In the genomic region with DNA sequence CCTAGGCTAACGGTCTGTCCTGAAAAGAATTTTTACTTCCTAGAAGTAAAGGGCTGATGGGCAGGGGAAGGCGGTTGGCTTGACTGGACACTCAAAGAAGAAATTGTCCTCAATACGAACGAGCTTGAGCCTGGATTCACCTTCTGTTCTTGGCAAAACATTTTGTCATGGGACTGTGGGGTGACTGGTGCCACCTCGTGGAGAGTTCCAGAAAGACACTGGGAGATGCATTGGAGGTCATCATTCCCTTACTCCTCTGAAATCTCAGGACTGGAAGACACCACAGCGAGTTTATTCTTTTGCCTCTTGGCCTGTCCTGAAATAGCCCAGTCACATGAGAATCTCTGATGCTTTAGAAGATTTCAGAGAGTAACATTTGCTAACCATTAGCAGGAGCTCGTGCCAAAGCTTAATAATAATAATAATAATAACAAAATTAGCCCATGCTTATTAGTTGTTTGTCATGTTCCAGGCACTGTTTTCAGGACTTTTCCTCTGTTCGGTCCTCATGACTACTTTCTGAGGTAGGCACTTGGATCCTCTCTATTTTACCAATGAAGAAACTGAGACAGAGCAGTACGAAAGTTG, we compare ENCODE assay signal across 8 cellular contexts. TPM values are rescaled to one million over a fixed set of nuclear protein-coding genes. Genes with fewer than 3 reads are reported as not detected.
DNase-seq lines count a peak whose midpoint lies in the region; ATAC-seq and TF ChIP-seq lines count a peak whose summit lies in the region.

No MANE protein-coding gene starts in this region.

- no peaks in the 10 kb centered on the region for H4K20me1 ChIP-seq in OCI-LY7 (ENCODE audit: insufficient read depth, low read length)

- CTCF ChIA-PET in OCI-LY7 (lab: Charles Lee; ENCODE audit: unreplicated experiment), result interaction anchor here (0.6 to 1.0 kb wide), 2 partner anchors 34 to 55 kb away, joined by 3 to 4 read pairs; no protein-coding TSS in a partner anchor

- DNase-seq in DMS53 (lab: John Stamatoyannopoulos, UW) (peak; percentile 85), HS-5 (ENCODE audit: low read depth) (peak; percentile 22), OCI-LY7 (ENCODE audit: low spot score) (peak; percentile 30), cardiac muscle cell (ENCODE audit: low read depth in 1 of 2, low spot score in 1 of 2) (peak; percentile 79 to 82), pulmonary artery endothelial cell (ENCODE audit: low read depth, low spot score) (peak; percentile 33), NCI-H187 (lab: John Stamatoyannopoulos, UW) (no peak)
- DNase-seq in activated naive CD4-positive, alpha-beta T cell treated with anti-CD3 and anti-CD28 coated beads, Interleukin-2, amount 50 U/mL, for 16 hours, result peak; percentile 33

- no peak overlapping the region for H2AFZ ChIP-seq in OCI-LY7 (ENCODE audit: low read length)

- POLR2A ChIA-PET in OCI-LY7 (lab: Charles Lee), result no interaction called here

- H3K79me2 ChIP-seq in OCI-LY7 (ENCODE audit: insufficient read depth, low read depth, low read length), result no peaks in the 10 kb centered on the region

- H3K27ac ChIP-seq in OCI-LY7 (ENCODE audit: low read depth, low read length, poor library complexity, severe bottlenecking) (no peak overlapping the region), cardiac muscle cell (no peak overlapping the region)

- H3K9me3 ChIP-seq in OCI-LY7 (ENCODE audit: low read length) (peaks cover 6% of the 10 kb centered on the region), cardiac muscle cell (ENCODE audit: low read depth) (no peaks in the 10 kb centered on the region)

- BruUV-seq in OCI-LY7 (replicated peaks; lab: Mats Ljungman, UMichigan), result no TSS peak

- H3K27me3 ChIP-seq in cardiac muscle cell, result no peaks in the 10 kb centered on the region

- H3K36me3 ChIP-seq in OCI-LY7 (ENCODE audit: insufficient read depth, low read length) (no peaks in the 10 kb centered on the region), cardiac muscle cell (no peaks in the 10 kb centered on the region)

- H3K4me3 ChIP-seq in OCI-LY7 (ENCODE audit: low read depth, low read length, poor library complexity, severe bottlenecking) (no peak overlapping the region), cardiac muscle cell (no peak overlapping the region)

- H3K4me1 ChIP-seq in OCI-LY7 (ENCODE audit: insufficient read depth, low read length, poor library complexity, severe bottlenecking), result no peaks in the 10 kb centered on the region
- peaks cover 18% of the 10 kb centered on the region for H3K4me1 ChIP-seq in cardiac muscle cell (ENCODE audit: low read depth)

- H3K9me2 ChIP-seq in OCI-LY7 (ENCODE audit: insufficient read depth, low read length), result no peaks in the 10 kb centered on the region

- no peak overlapping the region for H3K4me2 ChIP-seq in OCI-LY7 (ENCODE audit: low read length)

- ATAC-seq in GM21360 (IDR thresholded peaks at IDR 0.05; ENCODE audit: unreplicated experiment), result peak; percentile 81

- intact Hi-C loops in OCI-LY7 (cut with micrococcal nuclease; ENCODE audit: unreplicated experiment), result no loop called here

- TF ChIP-seq CTCF in OCI-LY7 (conservative IDR thresholded peaks at IDR 0.05; ENCODE audit: low read length) (peak; percentile 83), cardiac muscle cell (IDR thresholded peaks at IDR 0.05; ENCODE audit: low read depth, low read length) (peak; percentile 91)

RNA-seq across cellular contexts. Expression of a gene that starts 44.5 kb away (rescaled TPM):
- total RNA-seq in OCI-LY7 (2014; rRNA removed; shearing (Covaris generic)), result 2.1 and 7.2 TPM in 2 replicates
- total RNA-seq in OCI-LY7 (2022), result 3.2 and 3.7 TPM in 2 replicates
- total RNA-seq in cardiac muscle cell, result 2.7 and 5.2 TPM in 2 replicates
- polyA plus RNA-seq in cardiac muscle cell, result 6.8 and 19.3 TPM in 2 replicates
- total RNA-seq in pulmonary artery endothelial cell, result 0.95 and 1.2 TPM in 2 replicates

Comparison
In these comparisons a context has a peak if more than half of its experiments do, and no peak if none do; other contexts are left out.
1. DNase-seq: peak in DMS53 (single experiment), HS-5 (single experiment), OCI-LY7 (single experiment), activated naive CD4-positive, alpha-beta T cell treated with anti-CD3 and anti-CD28 coated beads, Interleukin-2, amount 50 U/mL, for 16 hours (single experiment), cardiac muscle cell (2 of 2) and pulmonary artery endothelial cell (single experiment); none in NCI-H187 (0 of 2).